10 cellular contexts compared by ENCODE assay signal in the genomic region with DNA sequence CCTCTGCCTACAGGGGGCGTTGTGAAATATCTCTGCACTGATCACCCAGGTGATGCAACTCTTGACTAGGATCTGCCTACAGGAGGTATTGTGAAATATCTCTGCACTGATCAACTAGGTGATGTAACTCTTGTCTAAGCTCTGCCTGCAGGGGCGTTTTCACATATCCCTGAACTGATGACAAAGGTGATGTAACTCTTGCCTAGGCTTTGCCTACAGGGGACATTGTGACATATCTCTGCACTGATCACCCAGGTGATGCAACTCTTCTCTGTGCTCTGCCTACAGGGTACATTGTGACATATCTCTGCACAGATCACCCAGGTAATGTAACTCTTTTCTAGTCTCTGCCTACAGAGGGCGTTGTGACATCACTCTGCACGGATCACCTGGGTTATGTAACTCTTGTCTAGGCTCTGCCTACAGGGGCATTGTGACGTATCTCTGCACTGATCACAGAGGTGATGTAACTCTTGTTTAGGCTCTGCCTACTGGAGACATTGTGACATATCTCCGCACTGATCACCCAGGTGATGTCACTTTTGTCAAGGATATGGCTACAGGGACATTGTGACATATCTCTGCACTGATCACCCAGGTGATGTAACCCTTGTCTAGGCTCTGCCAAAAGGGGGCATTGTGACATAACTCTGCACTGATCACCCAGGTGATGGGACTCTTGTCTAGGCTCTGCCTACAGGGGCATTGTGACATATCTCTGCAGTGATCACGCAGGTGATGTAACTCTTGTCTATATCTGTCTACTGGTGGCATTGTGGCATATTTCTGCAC. TPM values are rescaled to one million over a fixed set of nuclear protein-coding genes. Genes with fewer than 3 reads are reported as not detected.
A peak's percentile ranks its signal among the peaks of the same experiment; 100 is the strongest.
DNase-seq lines count a peak whose midpoint lies in the region; ATAC-seq, FAIRE-seq and TF ChIP-seq lines count a peak whose summit lies in the region.
"Not testable (repeated sequence)": the region's sequence is repeated elsewhere in the genome, so short reads cannot be mapped to it uniquely, and the experiment has no call there.
"Had no signal": no experiment of that assay in that cellular context is flagged by ENCODE, and none has a peak within 500 bp of the region (broad histone marks: within the 10 kb centered on the region; RNA-seq: fewer than 3 reads in every experiment).

No MANE protein-coding gene starts in this region.

- ATAC-seq in GM18873 (IDR thresholded peaks at IDR 0.05; ENCODE audit: low FRiP score, unreplicated experiment) = peak; percentile 30
- ATAC-seq in HG03025 (IDR thresholded peaks at IDR 0.05; ENCODE audit: low FRiP score, unreplicated experiment) = peak; percentile 19
- ATAC-seq in activated T-cell treated with anti-CD3 and anti-CD28 coated beads, Interleukin-2, amount 50 U/mL, for 4 hours = peak in 1 of 2 donors; percentile 17

- H3K9me3 Mint-ChIP-seq in activated T-cell treated with anti-CD3 and anti-CD28 coated beads, Interleukin-2, amount 50 U/mL, for 4 hours = peaks cover 18% of the 10 kb centered on the region

- intact Hi-C loops in dorsolateral prefrontal cortex (cut with DNase I); sigmoid colon (cut with DNase I): not testable (repeated sequence)

- not testable (repeated sequence) for H2AFZ ChIP-seq in hepatocyte

- TF ChIP-seq CTCF in dorsolateral prefrontal cortex (IDR thresholded peaks at IDR 0.05 in 54 of 56, conservative IDR thresholded peaks at IDR 0.05 in 2 of 56; ENCODE audit: low read depth in 1 of 56, partially characterized antibody in 56 of 56) (peak in 5 of 56 donors; percentile 12 to 33 (median 19)), hepatocyte (IDR thresholded peaks at IDR 0.05; ENCODE audit: poor library complexity) (peak; percentile 1), sigmoid colon (IDR thresholded peaks at IDR 0.05) (peak in 1 of 4 experiments; percentile 18)

- in situ Hi-C loops in ACHN (cut with HindIII; ENCODE audit: low pct_ligation_motif_present, low pct_unique_long_range_greater_than_20kb, low sequenced_read_pairs) = not testable (repeated sequence)

- not testable (repeated sequence) for H3K27ac ChIP-seq in dorsolateral prefrontal cortex, hepatocyte, sigmoid colon

- H4K20me1 ChIP-seq in hepatocyte (ENCODE audit: insufficient read depth, poor library complexity, severe bottlenecking) = not testable (repeated sequence)

- DNase-seq in ACHN = peak; percentile 53
- DNase-seq in RCC 7860 (ENCODE audit: low spot score) = peak; percentile 59
- DNase-seq in activated T-cell treated with anti-CD3 and anti-CD28 coated beads, Interleukin-2, amount 50 U/mL, for 4 hours = peak; percentile 35
- peak in 7 of 10 donors; percentile 15 to 56 (median 38) for DNase-seq in dorsolateral prefrontal cortex
- DNase-seq in hepatocyte (ENCODE audit: low spot score) = peak; percentile 58
- peak; percentile 80 for DNase-seq in sigmoid colon

- not testable (repeated sequence) for H3K9me3 ChIP-seq in hepatocyte (ENCODE audit: low read depth); sigmoid colon

- H3K27me3 Mint-ChIP-seq in activated T-cell treated with anti-CD3 and anti-CD28 coated beads, Interleukin-2, amount 50 U/mL, for 4 hours (ENCODE audit: low read depth) = not testable (repeated sequence)

- not testable (repeated sequence) for H3K4me1 ChIP-seq in hepatocyte (ENCODE audit: insufficient read depth); sigmoid colon

- H3K4me3 Mint-ChIP-seq in activated T-cell treated with anti-CD3 and anti-CD28 coated beads, Interleukin-2, amount 50 U/mL, for 4 hours = not testable (repeated sequence)

- not testable (repeated sequence) for H3K27me3 ChIP-seq in dorsolateral prefrontal cortex, hepatocyte, sigmoid colon

- FAIRE-seq in RCC 7860 (lab: Jason Lieb, UNC) = not testable (repeated sequence)

- H3K4me3 ChIP-seq in dorsolateral prefrontal cortex, hepatocyte, sigmoid colon: not testable (repeated sequence)

- not testable (repeated sequence) for H3K4me2 ChIP-seq in hepatocyte

- not testable (repeated sequence) for H3K79me2 ChIP-seq in hepatocyte

- not testable (repeated sequence) for H3K4me1 Mint-ChIP-seq in activated T-cell treated with anti-CD3 and anti-CD28 coated beads, Interleukin-2, amount 50 U/mL, for 4 hours (ENCODE audit: low read depth)

- not testable (repeated sequence) for H3K36me3 ChIP-seq in hepatocyte (replicated peaks; ENCODE audit: insufficient read depth, low read depth); sigmoid colon

- H3K36me3 Mint-ChIP-seq in activated T-cell treated with anti-CD3 and anti-CD28 coated beads, Interleukin-2, amount 50 U/mL, for 4 hours (ENCODE audit: insufficient read depth) = not testable (repeated sequence)

- not testable (repeated sequence) for TF ChIP-seq POLR2A in sigmoid colon (IDR thresholded peaks at IDR 0.05)

- not testable (repeated sequence) for TF ChIP-seq EP300 in sigmoid colon (IDR thresholded peaks at IDR 0.05)

- not testable (repeated sequence) for H3K9me2 ChIP-seq in hepatocyte (replicated peaks; ENCODE audit: insufficient read depth)

- WGBS in hepatocyte (ENCODE audit: low lambda C conversion rate, missing lambda C conversion rate) = 41% methylated on average over 7 of the region's 7 CpGs
- 20 to 42% methylated on average over 7 of the region's 7 CpGs for WGBS in sigmoid colon, 2 donors

RNA-seq across cellular contexts. Expression of gene USP14, which starts 49.0 kb away (rescaled TPM):
- 100 to 1,000 TPM; 109 to 118 (median 115) TPM for total RNA-seq in activated T-cell treated with anti-CD3 and anti-CD28 coated beads, Interleukin-2, amount 50 U/mL, for 4 hours
- total RNA-seq in dorsolateral prefrontal cortex (10 to 100 TPM; 37.5 to 83.0 (median 65.8) TPM), hepatocyte (30.3 and 37.5 TPM in 2 replicates), sigmoid colon (10 to 100 TPM; 27.8 to 40.7 (median 31.0) TPM)
- polyA plus RNA-seq in hepatocyte (47.5 and 51.3 TPM in 2 replicates), sigmoid colon (10 to 100 TPM; 11.4 to 26.1 (median 17.3) TPM)

RNA-seq across cellular contexts. Expression of gene TUBB8B, which starts 59.9 kb away (rescaled TPM):
- not detected for total RNA-seq in activated T-cell treated with anti-CD3 and anti-CD28 coated beads, Interleukin-2, amount 50 U/mL, for 4 hours
- 1 to 10 TPM in 13 of 120 experiments, under 1 TPM in 18, not detected in 89; 0.43 to 2.7 (median 0.94) TPM for total RNA-seq in dorsolateral prefrontal cortex
- total RNA-seq in hepatocyte = 0.16 TPM in 1 of 2 replicates, not detected in the other
- 0.24 and 0.47 TPM in 2 replicates for polyA plus RNA-seq in hepatocyte
- total RNA-seq in sigmoid colon = not detected
- polyA plus RNA-seq in sigmoid colon = 1 to 10 TPM in 1 of 3 donors, not detected in 2; 1.2 TPM
- total RNA-seq: Daoy, mononuclear cell had no signal
